ENCODE assay signal across 8 cellular contexts in the genomic region with DNA sequence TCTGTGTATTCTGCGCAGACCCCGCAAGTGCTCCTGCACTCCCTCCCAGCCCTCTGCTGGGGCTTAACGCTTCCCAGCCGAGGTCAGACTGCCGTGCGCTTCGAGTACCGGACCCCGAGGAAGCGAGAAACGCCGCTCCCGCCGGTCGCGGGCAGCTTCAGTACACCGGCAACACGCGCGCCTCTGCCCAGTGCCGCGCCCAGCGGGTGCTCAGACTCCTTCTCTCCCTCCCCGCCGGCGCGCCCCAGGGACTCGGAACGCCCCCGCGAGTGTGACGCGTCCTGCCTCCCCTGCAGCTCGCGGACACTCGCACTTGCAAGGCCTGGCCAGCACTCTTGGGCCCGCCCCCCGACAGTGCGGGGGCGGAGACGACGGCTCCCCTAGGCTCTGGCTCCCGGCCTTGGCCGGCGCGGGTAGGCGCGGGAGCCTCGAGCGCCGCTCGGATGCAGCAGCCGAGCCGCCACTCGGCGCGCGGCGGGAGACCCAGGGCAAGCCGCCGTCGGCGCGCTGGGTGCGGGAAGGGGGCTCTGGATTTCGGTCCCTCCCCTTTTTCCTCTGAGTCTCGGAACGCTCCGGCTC. TPM values are rescaled to one million over a fixed set of nuclear protein-coding genes. Genes with fewer than 3 reads are reported as not detected.
DNase-seq lines count a peak whose midpoint lies in the region; ATAC-seq and TF ChIP-seq lines count a peak whose summit lies in the region.

Gene PTGER2 (plus strand): TSS at position 410 of the 579 bp plus-strand sequence. CDS start 237 bp downstream, outside the sequence.

- peak in 3 of 4 donors; percentile 62 to 92 (median 62) for TF ChIP-seq POLR2A in upper lobe of left lung (IDR thresholded peaks at IDR 0.05)

- DNase-seq in NK-92 treated with Interleukin-12 subunit alpha and Interleukin-12 subunit beta, amount 100 ng/mL, for 24 hours (lab: John Stamatoyannopoulos, UW) = peak; percentile 92
- DNase-seq in NK-92 (lab: John Stamatoyannopoulos, UW; ENCODE audit: unreplicated experiment) (no peak), SK-N-DZ (ENCODE audit: low spot score) (peak; percentile 82), cardiac muscle cell (ENCODE audit: low read depth in 1 of 2, low spot score in 1 of 2) (peak; percentile 64 to 94), progenitor cell of endocrine pancreas (ENCODE audit: low spot score, unreplicated experiment) (peak; percentile 51), upper lobe of left lung (peak; percentile 94 to 97)

- TF ChIP-seq EP300 in upper lobe of left lung (IDR thresholded peaks at IDR 0.05) = no peak

- H3K36me3 Mint-ChIP-seq in activated naive CD4-positive, alpha-beta T cell treated with anti-CD3 and anti-CD28 coated beads, Interleukin-2, amount 50 U/mL, for 24 hours = no peaks in the 10 kb centered on the region
- H3K36me3 Mint-ChIP-seq in progenitor cell of endocrine pancreas (ENCODE audit: insufficient read depth) = no peaks in the 10 kb centered on the region

- peak within 1 kb of the TSS; percentile 95 for H3K4me3 Mint-ChIP-seq in activated naive CD4-positive, alpha-beta T cell treated with anti-CD3 and anti-CD28 coated beads, Interleukin-2, amount 50 U/mL, for 24 hours
- peak within 1 kb of the TSS; percentile 78 for H3K4me3 Mint-ChIP-seq in progenitor cell of endocrine pancreas (ENCODE audit: low read depth)

- ATAC-seq in HG03354 (IDR thresholded peaks at IDR 0.05; ENCODE audit: poor library complexity, severe bottlenecking, unreplicated experiment) = peak; percentile 46
- ATAC-seq in upper lobe of left lung (ENCODE audit: low FRiP score in 2 of 2) = peak; percentile 87 to 93

- H3K36me3 ChIP-seq in cardiac muscle cell (no peaks in the 10 kb centered on the region), upper lobe of left lung (no peaks in the 10 kb centered on the region)

- 0 to 1% methylated on average over 14 to 49 of the region's 69 CpGs for WGBS in upper lobe of left lung, 2 donors

- no peaks in the 10 kb centered on the region for H3K9me3 ChIP-seq in cardiac muscle cell (ENCODE audit: low read depth)
- H3K9me3 ChIP-seq in upper lobe of left lung = no peaks in the 10 kb centered on the region

- H3K27ac ChIP-seq in cardiac muscle cell = no peak within 1 kb of the TSS
- peak within 1 kb of the TSS; percentile 81 to 85 (median 84) for H3K27ac ChIP-seq in upper lobe of left lung

- H3K4me1 ChIP-seq in cardiac muscle cell (ENCODE audit: low read depth) = no peaks in the 10 kb centered on the region
- peaks cover 13 to 30% (median 25%) of the 10 kb centered on the region in 4 donors for H3K4me1 ChIP-seq in upper lobe of left lung

- no peaks in the 10 kb centered on the region for H3K9me3 Mint-ChIP-seq in activated naive CD4-positive, alpha-beta T cell treated with anti-CD3 and anti-CD28 coated beads, Interleukin-2, amount 50 U/mL, for 24 hours
- H3K9me3 Mint-ChIP-seq in progenitor cell of endocrine pancreas (ENCODE audit: low read depth) = no peaks in the 10 kb centered on the region

- H3K4me1 Mint-ChIP-seq in activated naive CD4-positive, alpha-beta T cell treated with anti-CD3 and anti-CD28 coated beads, Interleukin-2, amount 50 U/mL, for 24 hours = peaks cover 75% of the 10 kb centered on the region
- peaks cover 13% of the 10 kb centered on the region for H3K4me1 Mint-ChIP-seq in progenitor cell of endocrine pancreas (ENCODE audit: low read depth)

- peaks cover 3% of the 10 kb centered on the region for H3K27me3 Mint-ChIP-seq in activated naive CD4-positive, alpha-beta T cell treated with anti-CD3 and anti-CD28 coated beads, Interleukin-2, amount 50 U/mL, for 24 hours
- H3K27me3 Mint-ChIP-seq in progenitor cell of endocrine pancreas = peaks cover 66% of the 10 kb centered on the region

- H3K27ac Mint-ChIP-seq in activated naive CD4-positive, alpha-beta T cell treated with anti-CD3 and anti-CD28 coated beads, Interleukin-2, amount 50 U/mL, for 24 hours = peak within 1 kb of the TSS; percentile 92
- H3K27ac Mint-ChIP-seq in progenitor cell of endocrine pancreas = peak within 1 kb of the TSS; percentile 73

- peaks cover 82% of the 10 kb centered on the region for H3K27me3 ChIP-seq in cardiac muscle cell
- no peaks in the 10 kb centered on the region for H3K27me3 ChIP-seq in upper lobe of left lung

- TF ChIP-seq CTCF in cardiac muscle cell (IDR thresholded peaks at IDR 0.05; ENCODE audit: low read depth, low read length) (no peak), progenitor cell of endocrine pancreas (IDR thresholded peaks at IDR 0.05; ENCODE audit: unreplicated experiment) (no peak), upper lobe of left lung (IDR thresholded peaks at IDR 0.05) (peak in 1 of 6 experiments; percentile 8)

- H3K4me3 ChIP-seq in cardiac muscle cell = peak within 1 kb of the TSS; percentile 33
- peak within 1 kb of the TSS; percentile 52 to 63 (median 61) for H3K4me3 ChIP-seq in upper lobe of left lung

RNA-seq across cellular contexts. Expression of gene PTGER2, which starts in this region (rescaled TPM):
- 4.4 and 5.1 TPM in 2 replicates for polyA plus RNA-seq in SK-N-DZ (2014; cell fraction: cytosol; rRNA removed)
- 2.1 and 2.8 TPM in 2 replicates for polyA plus RNA-seq in SK-N-DZ (2014; cell fraction: nucleus; rRNA removed)
- total RNA-seq in cardiac muscle cell (not detected in 2 replicates), progenitor cell of endocrine pancreas (1.00 and 1.1 TPM in 2 replicates), upper lobe of left lung (10 to 100 TPM in 2 of 6 donors, 1 to 10 TPM in 4; 1.6 to 10.5 (median 8.5) TPM)
- polyA plus RNA-seq in cardiac muscle cell = not detected in 2 replicates

Comparison
In these comparisons a context has a peak if more than half of its experiments do, and no peak if none do; other contexts are left out.
1. Peak in DNase-seq and H3K4me3 ChIP-seq in cardiac muscle cell; RNA of the gene not detected or under 1 TPM.